2 cellular contexts compared by ENCODE assay signal in the genomic region with DNA sequence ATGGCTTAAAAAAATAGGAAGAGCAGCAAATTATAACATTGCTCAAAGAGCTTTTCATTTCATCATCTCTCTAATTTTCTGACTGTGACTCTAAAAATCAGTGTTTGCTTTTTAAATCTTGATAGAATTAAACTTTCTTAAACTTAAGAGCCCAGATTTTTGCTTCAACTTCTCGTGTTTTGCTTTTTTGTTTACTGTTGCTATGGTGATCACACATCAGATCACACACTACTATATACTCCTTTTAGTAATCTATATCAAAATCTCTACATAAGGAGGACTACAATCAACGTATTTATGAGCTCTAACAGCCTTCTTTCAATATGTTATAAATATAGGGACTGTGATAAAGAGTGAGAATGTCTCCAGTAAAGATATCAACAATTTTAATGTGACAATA.
TF ChIP-seq lines count a peak whose summit lies in the region.

No MANE protein-coding gene starts in this region.

TF ChIP-seq in A549, 52 proteins besides CTCF, POLR2A, EP300 and RAD21 (continued from another document):
- TF ChIP-seq, protein P1, sequence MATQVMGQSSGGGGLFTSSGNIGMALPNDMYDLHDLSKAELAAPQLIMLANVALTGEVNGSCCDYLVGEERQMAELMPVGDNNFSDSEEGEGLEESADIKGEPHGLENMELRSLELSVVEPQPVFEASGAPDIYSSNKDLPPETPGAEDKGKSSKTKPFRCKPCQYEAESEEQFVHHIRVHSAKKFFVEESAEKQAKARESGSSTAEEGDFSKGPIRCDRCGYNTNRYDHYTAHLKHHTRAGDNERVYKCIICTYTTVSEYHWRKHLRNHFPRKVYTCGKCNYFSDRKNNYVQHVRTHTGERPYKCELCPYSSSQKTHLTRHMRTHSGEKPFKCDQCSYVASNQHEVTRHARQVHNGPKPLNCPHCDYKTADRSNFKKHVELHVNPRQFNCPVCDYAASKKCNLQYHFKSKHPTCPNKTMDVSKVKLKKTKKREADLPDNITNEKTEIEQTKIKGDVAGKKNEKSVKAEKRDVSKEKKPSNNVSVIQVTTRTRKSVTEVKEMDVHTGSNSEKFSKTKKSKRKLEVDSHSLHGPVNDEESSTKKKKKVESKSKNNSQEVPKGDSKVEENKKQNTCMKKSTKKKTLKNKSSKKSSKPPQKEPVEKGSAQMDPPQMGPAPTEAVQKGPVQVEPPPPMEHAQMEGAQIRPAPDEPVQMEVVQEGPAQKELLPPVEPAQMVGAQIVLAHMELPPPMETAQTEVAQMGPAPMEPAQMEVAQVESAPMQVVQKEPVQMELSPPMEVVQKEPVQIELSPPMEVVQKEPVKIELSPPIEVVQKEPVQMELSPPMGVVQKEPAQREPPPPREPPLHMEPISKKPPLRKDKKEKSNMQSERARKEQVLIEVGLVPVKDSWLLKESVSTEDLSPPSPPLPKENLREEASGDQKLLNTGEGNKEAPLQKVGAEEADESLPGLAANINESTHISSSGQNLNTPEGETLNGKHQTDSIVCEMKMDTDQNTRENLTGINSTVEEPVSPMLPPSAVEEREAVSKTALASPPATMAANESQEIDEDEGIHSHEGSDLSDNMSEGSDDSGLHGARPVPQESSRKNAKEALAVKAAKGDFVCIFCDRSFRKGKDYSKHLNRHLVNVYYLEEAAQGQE (IDR thresholded peaks at IDR 0.05) = no peak
- no peak for TF ChIP-seq CHD4 (IDR thresholded peaks at IDR 0.05; ENCODE audit: borderline replicate concordance)

TF ChIP-seq in GM23338, 12 proteins besides CTCF, POLR2A, EP300 and RAD21 (continued from another document):
- TF ChIP-seq, protein P2, sequence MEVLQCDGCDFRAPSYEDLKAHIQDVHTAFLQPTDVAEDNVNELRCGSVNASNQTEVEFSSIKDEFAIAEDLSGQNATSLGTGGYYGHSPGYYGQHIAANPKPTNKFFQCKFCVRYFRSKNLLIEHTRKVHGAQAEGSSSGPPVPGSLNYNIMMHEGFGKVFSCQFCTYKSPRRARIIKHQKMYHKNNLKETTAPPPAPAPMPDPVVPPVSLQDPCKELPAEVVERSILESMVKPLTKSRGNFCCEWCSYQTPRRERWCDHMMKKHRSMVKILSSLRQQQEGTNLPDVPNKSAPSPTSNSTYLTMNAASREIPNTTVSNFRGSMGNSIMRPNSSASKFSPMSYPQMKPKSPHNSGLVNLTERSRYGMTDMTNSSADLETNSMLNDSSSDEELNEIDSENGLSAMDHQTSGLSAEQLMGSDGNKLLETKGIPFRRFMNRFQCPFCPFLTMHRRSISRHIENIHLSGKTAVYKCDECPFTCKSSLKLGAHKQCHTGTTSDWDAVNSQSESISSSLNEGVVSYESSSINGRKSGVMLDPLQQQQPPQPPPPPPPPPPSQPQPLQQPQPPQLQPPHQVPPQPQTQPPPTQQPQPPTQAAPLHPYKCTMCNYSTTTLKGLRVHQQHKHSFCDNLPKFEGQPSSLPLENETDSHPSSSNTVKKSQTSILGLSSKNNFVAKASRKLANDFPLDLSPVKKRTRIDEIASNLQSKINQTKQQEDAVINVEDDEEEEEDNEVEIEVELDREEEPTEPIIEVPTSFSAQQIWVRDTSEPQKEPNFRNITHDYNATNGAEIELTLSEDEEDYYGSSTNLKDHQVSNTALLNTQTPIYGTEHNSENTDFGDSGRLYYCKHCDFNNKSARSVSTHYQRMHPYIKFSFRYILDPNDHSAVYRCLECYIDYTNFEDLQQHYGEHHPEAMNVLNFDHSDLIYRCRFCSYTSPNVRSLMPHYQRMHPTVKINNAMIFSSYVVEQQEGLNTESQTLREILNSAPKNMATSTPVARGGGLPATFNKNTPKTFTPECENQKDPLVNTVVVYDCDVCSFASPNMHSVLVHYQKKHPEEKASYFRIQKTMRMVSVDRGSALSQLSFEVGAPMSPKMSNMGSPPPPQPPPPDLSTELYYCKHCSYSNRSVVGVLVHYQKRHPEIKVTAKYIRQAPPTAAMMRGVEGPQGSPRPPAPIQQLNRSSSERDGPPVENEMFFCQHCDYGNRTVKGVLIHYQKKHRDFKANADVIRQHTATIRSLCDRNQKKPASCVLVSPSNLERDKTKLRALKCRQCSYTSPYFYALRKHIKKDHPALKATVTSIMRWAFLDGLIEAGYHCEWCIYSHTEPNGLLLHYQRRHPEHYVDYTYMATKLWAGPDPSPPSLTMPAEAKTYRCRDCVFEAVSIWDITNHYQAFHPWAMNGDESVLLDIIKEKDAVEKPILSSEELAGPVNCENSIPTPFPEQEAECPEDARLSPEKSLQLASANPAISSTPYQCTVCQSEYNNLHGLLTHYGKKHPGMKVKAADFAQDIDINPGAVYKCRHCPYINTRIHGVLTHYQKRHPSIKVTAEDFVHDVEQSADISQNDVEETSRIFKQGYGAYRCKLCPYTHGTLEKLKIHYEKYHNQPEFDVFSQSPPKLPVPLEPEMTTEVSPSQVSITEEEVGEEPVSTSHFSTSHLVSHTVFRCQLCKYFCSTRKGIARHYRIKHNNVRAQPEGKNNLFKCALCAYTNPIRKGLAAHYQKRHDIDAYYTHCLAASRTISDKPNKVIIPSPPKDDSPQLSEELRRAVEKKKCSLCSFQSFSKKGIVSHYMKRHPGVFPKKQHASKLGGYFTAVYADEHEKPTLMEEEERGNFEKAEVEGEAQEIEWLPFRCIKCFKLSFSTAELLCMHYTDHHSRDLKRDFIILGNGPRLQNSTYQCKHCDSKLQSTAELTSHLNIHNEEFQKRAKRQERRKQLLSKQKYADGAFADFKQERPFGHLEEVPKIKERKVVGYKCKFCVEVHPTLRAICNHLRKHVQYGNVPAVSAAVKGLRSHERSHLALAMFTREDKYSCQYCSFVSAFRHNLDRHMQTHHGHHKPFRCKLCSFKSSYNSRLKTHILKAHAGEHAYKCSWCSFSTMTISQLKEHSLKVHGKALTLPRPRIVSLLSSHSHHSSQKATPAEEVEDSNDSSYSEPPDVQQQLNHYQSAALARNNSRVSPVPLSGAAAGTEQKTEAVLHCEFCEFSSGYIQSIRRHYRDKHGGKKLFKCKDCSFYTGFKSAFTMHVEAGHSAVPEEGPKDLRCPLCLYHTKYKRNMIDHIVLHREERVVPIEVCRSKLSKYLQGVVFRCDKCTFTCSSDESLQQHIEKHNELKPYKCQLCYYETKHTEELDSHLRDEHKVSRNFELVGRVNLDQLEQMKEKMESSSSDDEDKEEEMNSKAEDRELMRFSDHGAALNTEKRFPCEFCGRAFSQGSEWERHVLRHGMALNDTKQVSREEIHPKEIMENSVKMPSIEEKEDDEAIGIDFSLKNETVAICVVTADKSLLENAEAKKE (CRISPR knock-in tag; IDR thresholded peaks at IDR 0.05) = no peak
- no peak for TF ChIP-seq EZH2phosphoT487 (IDR thresholded peaks at IDR 0.05; ENCODE audit: unreplicated experiment)
- TF ChIP-seq STAT1 (IDR thresholded peaks at IDR 0.05; ENCODE audit: unreplicated experiment) = no peak
TF ChIP-seq in GM23338: peak in this region for 0.
